In genomic region chr2:152661076-152661475, GRCh38 we compare ENCODE assay signal across 7 cellular contexts.
"Had no signal": no experiment of that assay in that cellular context is flagged by ENCODE, and none has a peak within 500 bp of the region (broad histone marks: within the 10 kb centered on the region; RNA-seq: fewer than 3 reads in every experiment).

No MANE protein-coding gene starts in this region.

- H3K4me3 Mint-ChIP-seq: IgD-negative memory B cell had no signal

- H3K4me3 ChIP-seq: K562 had no signal

- H3K9me3 Mint-ChIP-seq: IgD-negative memory B cell had no signal

- DNase-seq: IMR-90, KBM-7, KG1 had no signal

- ATAC-seq: K562 had no signal

- H3K27ac ChIP-seq: HL-60 had no signal

- H3K4me1 Mint-ChIP-seq: IgD-negative memory B cell had no signal

- H3K27me3 Mint-ChIP-seq: IgD-negative memory B cell had no signal

- FAIRE-seq: HTR-8/SVneo, K562 had no signal
